ENCODE assay signal across 18 cellular contexts in genomic region chr12:3242199-3242863, GRCh38.
A peak's percentile ranks its signal among the peaks of the same experiment; 100 is the strongest.
DNase-seq lines count a peak whose midpoint lies in the region; ATAC-seq and TF ChIP-seq lines count a peak whose summit lies in the region.
"Had no signal": no experiment of that assay in that cellular context is flagged by ENCODE, and none has a peak within 500 bp of the region (broad histone marks: within the 10 kb centered on the region; RNA-seq: fewer than 3 reads in every experiment).

No MANE protein-coding gene starts in this region.

- no peaks in the 10 kb centered on the region for H3K9me2 ChIP-seq in GM23338 (ENCODE audit: insufficient read depth)
- H3K9me2 ChIP-seq: SK-N-SH had no signal

- peak overlapping the region; percentile 65 for H3K18ac ChIP-seq in neuronal stem cell (ENCODE audit: low read length)

- no peak overlapping the region for H3K4me3 Mint-ChIP-seq in GM23338
- H3K4me3 Mint-ChIP-seq: activated naive CD8-positive, alpha-beta T cell; activated T-cell treated with anti-CD3 and anti-CD28 coated beads, Interleukin-2, amount 50 U/mL, for 4 hours; naive thymus-derived CD8-positive, alpha-beta T cell had no signal

- no peak overlapping the region for H3K4me2 ChIP-seq in GM23338
- no peak overlapping the region for H3K4me2 ChIP-seq in neuronal stem cell (ENCODE audit: insufficient read depth, low read length, poor library complexity, severe bottlenecking)
- H3K4me2 ChIP-seq: SK-N-SH had no signal

- no peak overlapping the region for H3K4me3 ChIP-seq in GM23338
- no peak overlapping the region for H3K4me3 ChIP-seq in neuronal stem cell (ENCODE audit: low read length in 2 of 2)
- H3K4me3 ChIP-seq in A673 (ENCODE audit: low read depth, low read length, poor library complexity, severe bottlenecking) = no peak overlapping the region
- H3K4me3 ChIP-seq: testis had no signal

- DNase-seq in GM23338 (ENCODE audit: low spot score) = no peak
- DNase-seq in NCI-H524 (lab: John Stamatoyannopoulos, UW) = peak; percentile 49 to 74
- peak; percentile 78 for DNase-seq in Right ventricle myocardium superior
- DNase-seq in neuronal stem cell (ENCODE audit: low spot score) = no peak
- DNase-seq in activated gamma-delta T cell (lab: John Stamatoyannopoulos, UW) = no peak
- no peak for DNase-seq in A673 (ENCODE audit: low spot score)
- no peak for DNase-seq in pons (ENCODE audit: low spot score)
- DNase-seq: activated CD4-positive, alpha-beta T cell treated with anti-CD3 and anti-CD28 coated beads, Interleukin-2, amount 50 U/mL, for 1 hour; activated T-cell treated with anti-CD3 and anti-CD28 coated beads, Interleukin-2, amount 50 U/mL, for 4 hours; BE2C; brain microvascular endothelial cell; DMS153; naive thymus-derived CD8-positive, alpha-beta T cell; SK-N-SH; testis had no signal

- peaks cover 0 to 3% of the 10 kb centered on the region in 2 donors for H3K9me3 ChIP-seq in neuronal stem cell (replicated peaks in 1 of 2; ENCODE audit: control insufficient read depth in 2 of 2, insufficient read depth in 1 of 2, low read depth in 1 of 2, low read length in 2 of 2)
- H3K9me3 ChIP-seq in A673 (ENCODE audit: low read depth, low read length, poor library complexity, severe bottlenecking) = no peaks in the 10 kb centered on the region
- H3K9me3 ChIP-seq: BE2C, SK-N-SH, testis had no signal

- H3K36me3 ChIP-seq in GM23338 (ENCODE audit: insufficient read depth) (no peaks in the 10 kb centered on the region), neuronal stem cell (replicated peaks in 1 of 2; ENCODE audit: control insufficient read depth in 2 of 2, insufficient read depth in 2 of 2, low read length in 2 of 2) (no peaks in the 10 kb centered on the region), A673 (ENCODE audit: insufficient read depth, low read length, poor library complexity, severe bottlenecking) (no peaks in the 10 kb centered on the region)
- H3K36me3 ChIP-seq: brain microvascular endothelial cell had no signal

- H3K4me1 Mint-ChIP-seq in GM23338 = peaks cover 9% of the 10 kb centered on the region
- H3K4me1 Mint-ChIP-seq: naive thymus-derived CD8-positive, alpha-beta T cell had no signal

- no peaks in the 10 kb centered on the region for H3K9me3 Mint-ChIP-seq in GM23338
- H3K9me3 Mint-ChIP-seq: activated T-cell treated with anti-CD3 and anti-CD28 coated beads, Interleukin-2, amount 50 U/mL, for 4 hours; naive thymus-derived CD8-positive, alpha-beta T cell had no signal

- H3K36me3 Mint-ChIP-seq in GM23338 (ENCODE audit: low read depth) = peaks cover 6% of the 10 kb centered on the region; the same call in 2 of the 3 replicates
- H3K36me3 Mint-ChIP-seq: activated naive CD8-positive, alpha-beta T cell; IgD-negative memory B cell; naive thymus-derived CD8-positive, alpha-beta T cell had no signal

- H3K4me1 ChIP-seq in GM23338 (ENCODE audit: insufficient read depth) (no peaks in the 10 kb centered on the region), neuronal stem cell (ENCODE audit: control insufficient read depth in 2 of 2, insufficient read depth in 1 of 2, low read depth in 1 of 2, low read length in 2 of 2) (peaks cover 0 to 2% of the 10 kb centered on the region in 2 donors), A673 (ENCODE audit: insufficient read depth, low read length, poor library complexity, severe bottlenecking) (peaks cover under 1% of the 10 kb centered on the region)
- H3K4me1 ChIP-seq: testis had no signal

- no peak overlapping the region for H2BK15ac ChIP-seq in neuronal stem cell (ENCODE audit: low read length)

- no peak overlapping the region for H3K9ac ChIP-seq in neuronal stem cell (ENCODE audit: low read depth, low read length, poor library complexity)
- H3K9ac ChIP-seq: SK-N-SH had no signal

- peak overlapping the region; percentile 9 for H3K14ac ChIP-seq in neuronal stem cell (ENCODE audit: low read length)

- no peaks in the 10 kb centered on the region for H3K27me3 Mint-ChIP-seq in GM23338 (ENCODE audit: insufficient read depth, low read depth, poor library complexity)
- H3K27me3 Mint-ChIP-seq: activated naive CD8-positive, alpha-beta T cell had no signal

- H3K27me3 ChIP-seq in GM23338 (ENCODE audit: insufficient read depth) = no peaks in the 10 kb centered on the region
- H3K27me3 ChIP-seq in neuronal stem cell (ENCODE audit: control insufficient read depth in 3 of 3, insufficient read depth in 3 of 3, low read depth in 1 of 3, low read length in 3 of 3) = no peaks in the 10 kb centered on the region
- H3K27me3 ChIP-seq in A673 (replicated peaks; ENCODE audit: insufficient read depth, low read depth, low read length, poor library complexity) = no peaks in the 10 kb centered on the region
- H3K27me3 ChIP-seq: BE2C, brain microvascular endothelial cell, testis had no signal

- H2BK5ac ChIP-seq in neuronal stem cell (ENCODE audit: low read length) = no peak overlapping the region

- WGBS in neuronal stem cell (ENCODE audit: extremely low coverage in 2 of 2, insufficient read length in 2 of 2, insufficient replicate concordance in 1 of 2), 2 donors = no CpG with 5 or more reads among the region's 10 CpGs

- H2AFZ ChIP-seq in GM23338 = no peak overlapping the region
- H2AFZ ChIP-seq in neuronal stem cell (ENCODE audit: low read length) = no peak overlapping the region

- H3K79me1 ChIP-seq in neuronal stem cell (ENCODE audit: low read depth, low read length) = peaks cover under 1% of the 10 kb centered on the region

- no peak overlapping the region for H3K23ac ChIP-seq in neuronal stem cell (ENCODE audit: low read depth, low read length, poor library complexity)

- no peak overlapping the region for H2BK12ac ChIP-seq in neuronal stem cell (ENCODE audit: low read length)

- H4K8ac ChIP-seq in neuronal stem cell (ENCODE audit: low read depth, low read length) = no peak overlapping the region

- intact Hi-C loops in Right ventricle myocardium superior (cut with DNase I) (no loop called here), A673 (cut with micrococcal nuclease; ENCODE audit: unreplicated experiment) (no loop called here)

- ATAC-seq in GM23338 (peak; percentile 48), Right ventricle myocardium superior (ENCODE audit: poor library complexity) (peak; percentile 82), SK-N-SH treated with all-trans-retinoic acid at 6 μM for 48 hours (no peak)
- ATAC-seq: activated T-cell treated with anti-CD3 and anti-CD28 coated beads, Interleukin-2, amount 50 U/mL, for 4 hours; naive thymus-derived CD8-positive, alpha-beta T cell had no signal

- H3K4ac ChIP-seq in neuronal stem cell (ENCODE audit: low read length) = no peak overlapping the region

- TF ChIP-seq CTCF in GM23338 (conservative IDR thresholded peaks at IDR 0.05; ENCODE audit: low read depth in 2 of 2) (peak in 1 of 2 experiments; percentile 17; a peak in 1 of 4 replicates), A673 (conservative IDR thresholded peaks at IDR 0.05; ENCODE audit: low read depth, low read length) (no peak)

- H2BK120ac ChIP-seq in neuronal stem cell (ENCODE audit: low read depth, low read length) = no peak overlapping the region

- POLR2A ChIA-PET in A673 (lab: Charles Lee; ENCODE audit: low non-redundant PET) = no interaction called here

- BruUV-seq in A673 (replicated peaks; lab: Mats Ljungman, UMichigan) = no TSS peak

- no peaks in the 10 kb centered on the region for H3F3A ChIP-seq in GM23338 (replicated peaks; ENCODE audit: low read depth)

- H2AK5ac ChIP-seq in neuronal stem cell (ENCODE audit: low read depth, low read length) = no peak overlapping the region

- CTCF ChIA-PET in A673 (lab: Charles Lee) = no interaction called here

- H4K91ac ChIP-seq in neuronal stem cell (ENCODE audit: low read depth, low read length, poor library complexity) = no peak overlapping the region

- H4K20me1 ChIP-seq in GM23338 (replicated peaks; ENCODE audit: insufficient read depth) = no peaks in the 10 kb centered on the region

- no peak overlapping the region for H3K27ac ChIP-seq in GM23338 (ENCODE audit: low read depth)
- no peak overlapping the region for H3K27ac ChIP-seq in neuronal stem cell (replicated peaks; ENCODE audit: low read length)
- no peak overlapping the region for H3K27ac ChIP-seq in A673 (ENCODE audit: low read depth, low read length, poor library complexity, severe bottlenecking)
- H3K27ac ChIP-seq: brain microvascular endothelial cell, testis had no signal

- no peaks in the 10 kb centered on the region for H3K79me2 ChIP-seq in GM23338 (replicated peaks; ENCODE audit: insufficient read depth)

- H3K27ac Mint-ChIP-seq in GM23338 = no peak overlapping the region
- H3K27ac Mint-ChIP-seq: activated naive CD8-positive, alpha-beta T cell; IgD-negative memory B cell; naive thymus-derived CD8-positive, alpha-beta T cell had no signal

TF ChIP-seq in GM23338, 12 proteins besides CTCF, POLR2A, EP300 and RAD21 (continues in another document):
- no peak for TF ChIP-seq ZNF331 (CRISPR knock-in tag; IDR thresholded peaks at IDR 0.05; ENCODE audit: low read depth)

TF ChIP-seq in SK-N-SH treated with all-trans-retinoic acid at 6 μM for 48 hours, 23 proteins besides CTCF, POLR2A, EP300 and RAD21 (continues in another document):
- TF ChIP-seq CREB5 (CRISPR knock-in tag; IDR thresholded peaks at IDR 0.05; ENCODE audit: low read depth) (no peak), ARNTL (CRISPR knock-in tag; IDR thresholded peaks at IDR 0.05; ENCODE audit: borderline replicate concordance, low read depth) (no peak), BACH2 (CRISPR knock-in tag; IDR thresholded peaks at IDR 0.05; ENCODE audit: borderline replicate concordance) (no peak), POU6F1 (CRISPR knock-in tag; IDR thresholded peaks at IDR 0.05; ENCODE audit: borderline replicate concordance, low read depth) (no peak)

Comparison
In these comparisons a context has a peak if more than half of its experiments do, and no peak if none do; other contexts are left out.
1. DNase-seq: peak in NCI-H524 (2 of 2) and Right ventricle myocardium superior (single experiment); none in GM23338 (single experiment), neuronal stem cell (single experiment), activated gamma-delta T cell (single experiment), A673 (single experiment) and pons (single experiment).